ENCODE assay signal across 10 cellular contexts in genomic region chr3:124850633-124851032, GRCh38. TPM values are rescaled to one million over a fixed set of nuclear protein-coding genes. Genes with fewer than 3 reads are reported as not detected.
DNase-seq lines count a peak whose midpoint lies in the region; ATAC-seq and TF ChIP-seq lines count a peak whose summit lies in the region.
"Had no signal": no experiment of that assay in that cellular context is flagged by ENCODE, and none has a peak within 500 bp of the region (broad histone marks: within the 10 kb centered on the region; RNA-seq: fewer than 3 reads in every experiment).

No MANE protein-coding gene starts in this region.

- peak in 1 of 3 experiments; percentile 3 for TF ChIP-seq CTCF in esophagus muscularis mucosa (IDR thresholded peaks at IDR 0.05)
- no peak for TF ChIP-seq CTCF in upper lobe of right lung (IDR thresholded peaks at IDR 0.05)
- TF ChIP-seq CTCF in mucosa of descending colon (IDR thresholded peaks at IDR 0.05): no peak

- intact Hi-C loops in esophagus muscularis mucosa (cut with DNase I): loop anchor here (5.0 kb wide), 1 partner anchor 37 kb away; the partner anchor contains the start of gene ITGB5
- intact Hi-C loops in upper lobe of right lung (cut with DNase I): no loop called here
- intact Hi-C loops in mucosa of descending colon (cut with DNase I, micrococcal nuclease): no loop called here

- H3K9me3 ChIP-seq in esophagus muscularis mucosa (no peaks in the 10 kb centered on the region), mesenchymal stem cell (ENCODE audit: control insufficient read depth, low read length) (no peaks in the 10 kb centered on the region), upper lobe of right lung (no peaks in the 10 kb centered on the region), mucosa of descending colon (no peaks in the 10 kb centered on the region)

- H3K9ac ChIP-seq in mesenchymal stem cell (ENCODE audit: low read length): peak overlapping the region; percentile 62

- H2BK5ac ChIP-seq in mesenchymal stem cell (ENCODE audit: low read depth, low read length, poor library complexity, severe bottlenecking): no peak overlapping the region

- no peak overlapping the region for H2AFZ ChIP-seq in mesenchymal stem cell (ENCODE audit: low read depth, low read length)

- DNase-seq in LHCN-M2 (ENCODE audit: low read depth) (peak; percentile 48), esophagus muscularis mucosa (ENCODE audit: extremely low spot score) (no peak), mesenchymal stem cell (peak; percentile 70), upper lobe of right lung (no peak), NAMALWA (ENCODE audit: low spot score) (no peak), mucosa of descending colon (no peak)
- DNase-seq: activated naive CD8-positive, alpha-beta T cell treated with anti-CD3 and anti-CD28 coated beads, Interleukin-2, amount 50 U/mL, for 24 hours had no signal

- no peak overlapping the region for H2BK120ac ChIP-seq in mesenchymal stem cell (ENCODE audit: low read depth, low read length)

- H2AK5ac ChIP-seq in mesenchymal stem cell (ENCODE audit: low read length, severe bottlenecking): no peak overlapping the region

- TF ChIP-seq EP300 in esophagus muscularis mucosa (IDR thresholded peaks at IDR 0.05): no peak

- no peak overlapping the region for H4K91ac ChIP-seq in mesenchymal stem cell (ENCODE audit: low read length)

- H3K4me3 ChIP-seq in esophagus muscularis mucosa: no peak overlapping the region
- H3K4me3 ChIP-seq in mesenchymal stem cell (ENCODE audit: insufficient read depth in 1 of 2, low read depth in 1 of 2, low read length in 2 of 2): no peak overlapping the region
- no peak overlapping the region for H3K4me3 ChIP-seq in upper lobe of right lung
- H3K4me3 ChIP-seq in mucosa of descending colon: no peak overlapping the region

- no peak for TF ChIP-seq POLR2A in esophagus muscularis mucosa (IDR thresholded peaks at IDR 0.05; ENCODE audit: low read depth)

- H4K8ac ChIP-seq in mesenchymal stem cell (ENCODE audit: low read length): no peak overlapping the region

- H3K18ac ChIP-seq in mesenchymal stem cell (ENCODE audit: low read depth in 1 of 2, low read length in 2 of 2): peak overlapping the region; percentile 52 to 53

- H3K27ac ChIP-seq in esophagus muscularis mucosa (replicated peaks in 1 of 4) (peak overlapping the region; percentile 4 to 55 (median 38)), mesenchymal stem cell (ENCODE audit: low read length, poor library complexity, severe bottlenecking) (peak overlapping the region; percentile 33), upper lobe of right lung (no peak overlapping the region)
- H3K27ac ChIP-seq: RWPE1 had no signal

- H3K4me1 ChIP-seq in esophagus muscularis mucosa: peaks cover 25 to 35% (median 29%) of the 10 kb centered on the region in 4 donors
- peaks cover 11% of the 10 kb centered on the region for H3K4me1 ChIP-seq in mesenchymal stem cell (ENCODE audit: control insufficient read depth, insufficient read depth, low read depth, low read length)
- peaks cover 15% of the 10 kb centered on the region for H3K4me1 ChIP-seq in upper lobe of right lung
- H3K4me1 ChIP-seq in mucosa of descending colon (ENCODE audit: low read depth): peaks cover 5% of the 10 kb centered on the region

- H3K27me3 ChIP-seq in esophagus muscularis mucosa: no peaks in the 10 kb centered on the region
- no peaks in the 10 kb centered on the region for H3K27me3 ChIP-seq in mesenchymal stem cell (ENCODE audit: control insufficient read depth in 1 of 2, insufficient read depth in 1 of 2, low read length in 2 of 2)
- no peaks in the 10 kb centered on the region for H3K27me3 ChIP-seq in upper lobe of right lung

- H3K4me2 ChIP-seq in mesenchymal stem cell (ENCODE audit: low read length, poor library complexity, severe bottlenecking): no peak overlapping the region

- peaks cover 42% of the 10 kb centered on the region for H3K79me1 ChIP-seq in mesenchymal stem cell (replicated peaks; ENCODE audit: low read length, poor library complexity, severe bottlenecking)

- H3K14ac ChIP-seq in mesenchymal stem cell (ENCODE audit: low read length in 2 of 2): no peak overlapping the region

- H3K36me3 ChIP-seq in esophagus muscularis mucosa: peaks cover 8 to 47% (median 21%) of the 10 kb centered on the region in 4 donors
- peaks cover 17 to 60% of the 10 kb centered on the region in 2 experiments for H3K36me3 ChIP-seq in mesenchymal stem cell (ENCODE audit: control insufficient read depth in 1 of 2, insufficient read depth in 2 of 2, low read depth in 1 of 2, low read length in 2 of 2)
- peaks cover 6% of the 10 kb centered on the region for H3K36me3 ChIP-seq in upper lobe of right lung
- H3K36me3 ChIP-seq in mucosa of descending colon (ENCODE audit: low read depth): no peaks in the 10 kb centered on the region

- ATAC-seq in upper lobe of right lung: peak; percentile 40
- no peak for ATAC-seq in GM18861 (IDR thresholded peaks at IDR 0.05; ENCODE audit: unreplicated experiment)
- no peak for ATAC-seq in mucosa of descending colon
- ATAC-seq: activated naive CD8-positive, alpha-beta T cell treated with anti-CD3 and anti-CD28 coated beads, Interleukin-2, amount 50 U/mL, for 24 hours; natural killer cell treated with Interleukin-12 subunit alpha and Interleukin-12 subunit beta and Interleukin-15 and Interleukin-18, amount 100 ng/mL, for 72 hours had no signal

- H3K4ac ChIP-seq in mesenchymal stem cell (ENCODE audit: low read depth in 1 of 2, low read length in 2 of 2): peak overlapping the region in 1 of 2 experiments; percentile 34

- no peak overlapping the region for H2BK15ac ChIP-seq in mesenchymal stem cell (ENCODE audit: low read depth, poor library complexity, severe bottlenecking)

- no peak overlapping the region for H2BK12ac ChIP-seq in mesenchymal stem cell (ENCODE audit: low read length in 2 of 2)

- WGBS in esophagus muscularis mucosa: 79% methylated on average over 2 of the region's 2 CpGs
- 18% methylated on average over 1 of the region's 2 CpGs for WGBS in mesenchymal stem cell

- no peak overlapping the region for H3K23ac ChIP-seq in mesenchymal stem cell (ENCODE audit: low read length in 2 of 2)

RNA-seq across cellular contexts. Expression of gene ITGB5, which starts 36.5 kb away (rescaled TPM):
- total RNA-seq in LHCN-M2 (2014; rRNA removed): 173 and 224 TPM in 2 replicates
- 367 TPM for polyA plus RNA-seq in LHCN-M2 (2012)
- total RNA-seq in esophagus muscularis mucosa: 100 to 1,000 TPM; 114 to 284 (median 188) TPM
- polyA plus RNA-seq in mesenchymal stem cell (2013, experiment 1 of 2): 478 TPM
- 472 TPM for polyA plus RNA-seq in mesenchymal stem cell (2013, experiment 2 of 2)
- 95.1 TPM for total RNA-seq in upper lobe of right lung
- total RNA-seq in mucosa of descending colon: 100 to 1,000 TPM in 1 of 3 donors, 10 to 100 TPM in 2; 67.9 to 102 (median 69.6) TPM

Comparison
In these comparisons a context has a peak if more than half of its experiments do, and no peak if none do; other contexts are left out.
1. DNase-seq: peak in LHCN-M2 (single experiment) and mesenchymal stem cell (single experiment); none in esophagus muscularis mucosa (single experiment), upper lobe of right lung (single experiment), NAMALWA (single experiment) and mucosa of descending colon (0 of 3).